10 cellular contexts compared by ENCODE assay signal in the genomic region with DNA sequence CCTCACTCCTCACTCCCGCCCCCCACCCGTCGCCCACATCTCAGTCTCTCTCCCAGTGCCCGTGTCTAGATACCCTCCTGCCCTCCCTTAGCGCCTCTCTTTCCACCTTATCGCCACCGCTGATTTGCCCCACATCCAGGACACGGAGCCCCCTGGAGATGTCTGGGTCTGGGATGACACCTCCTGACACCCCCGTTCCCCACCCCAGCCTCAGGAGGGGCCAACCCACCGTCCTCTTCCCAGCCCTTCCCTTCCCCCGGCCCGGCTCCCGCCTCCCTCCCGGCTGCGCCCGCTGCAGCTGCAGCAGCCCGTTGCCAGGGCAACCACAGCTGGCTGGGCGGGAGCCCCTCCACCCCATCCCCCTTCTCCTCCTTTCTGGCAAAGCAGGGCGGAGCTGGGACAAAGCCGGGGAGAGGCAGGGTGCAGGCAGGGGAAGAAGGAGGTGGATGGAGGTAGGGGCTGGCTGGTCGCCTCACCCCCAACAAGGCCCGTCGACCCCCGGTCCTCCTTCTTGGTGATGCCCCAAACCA. TPM values are rescaled to one million over a fixed set of nuclear protein-coding genes. Genes with fewer than 3 reads are reported as not detected.
DNase-seq lines count a peak whose midpoint lies in the region; ATAC-seq and TF ChIP-seq lines count a peak whose summit lies in the region.
"Had no signal": no experiment of that assay in that cellular context is flagged by ENCODE, and none has a peak within 500 bp of the region (broad histone marks: within the 10 kb centered on the region; RNA-seq: fewer than 3 reads in every experiment).

No MANE protein-coding gene starts in this region.

- CTCF ChIA-PET in Calu3 (lab: Charles Lee): interaction anchor here (0.7 kb wide), 1 partner anchor 11 kb away, joined by 3 read pairs; no protein-coding TSS in a partner anchor
- CTCF ChIA-PET in GM10248 (lab: Yijun Ruan, JAX): interaction anchor here (1.5 kb wide), 1 partner anchor 24 kb away, joined by 4 read pairs; no protein-coding TSS in a partner anchor

- WGBS in ovary, 3 donors: 1 to 3% (median 1%) methylated on average over 24 of the region's 24 CpGs

- H3K27me3 ChIP-seq in cardiac muscle cell: peaks cover 25% of the 10 kb centered on the region
- H3K27me3 ChIP-seq in ovary: no peaks in the 10 kb centered on the region

- H3K9me3 ChIP-seq in cardiac muscle cell (ENCODE audit: low read depth): no peaks in the 10 kb centered on the region
- H3K9me3 ChIP-seq in ovary: no peaks in the 10 kb centered on the region
- H3K9me3 ChIP-seq: neutrophil had no signal

- TF ChIP-seq POLR2A in ovary (IDR thresholded peaks at IDR 0.05): no peak

- H3K27ac Mint-ChIP-seq in Calu3 (ENCODE audit: unreplicated experiment): peak overlapping the region; percentile 1
- H3K27ac Mint-ChIP-seq: activated CD8-positive, alpha-beta memory T cell treated with anti-CD3 and anti-CD28 coated beads, Interleukin-2, amount 10 ng/mL, durations not matched to agents 7 days and 5 days had no signal

- intact Hi-C loops in Calu3 (cut with micrococcal nuclease; ENCODE audit: unreplicated experiment) (no loop called here), ovary (cut with DNase I) (loop anchor here in 1 of 4 donors (10.0 kb wide), 1 partner anchor 296 kb away; no protein-coding TSS in a partner anchor)

- no peaks in the 10 kb centered on the region for H3K9me3 Mint-ChIP-seq in Calu3 (ENCODE audit: low read depth, unreplicated experiment)

- H3K27ac ChIP-seq in cardiac muscle cell (no peak overlapping the region), ovary (no peak overlapping the region)
- H3K27ac ChIP-seq: neutrophil had no signal

- no peak overlapping the region for H3K4me3 Mint-ChIP-seq in Calu3 (ENCODE audit: low read depth, unreplicated experiment)
- H3K4me3 Mint-ChIP-seq: activated CD8-positive, alpha-beta memory T cell treated with anti-CD3 and anti-CD28 coated beads, Interleukin-2, amount 10 ng/mL, durations not matched to agents 7 days and 5 days had no signal

- DNase-seq in Calu3 (no peak), NCI-H748 treated with DMSO at 0.1 percent for 48 hours (lab: John Stamatoyannopoulos, UW) (peak; percentile 68), cardiac muscle cell (ENCODE audit: low read depth in 1 of 2, low spot score in 1 of 2) (peak; percentile 55 to 67), ovary (peak; percentile 68 to 89 (median 80)), NCI-H774 (lab: John Stamatoyannopoulos, UW) (no peak), GM10248 (ENCODE audit: extremely low spot score) (no peak)
- DNase-seq in activated CD4-positive, CD25-positive, alpha-beta regulatory T cell (lab: John Stamatoyannopoulos, UW): no peak
- DNase-seq: activated CD8-positive, alpha-beta memory T cell treated with anti-CD3 and anti-CD28 coated beads, Interleukin-2, amount 10 ng/mL, durations not matched to agents 7 days and 5 days had no signal

- H3K36me3 ChIP-seq in cardiac muscle cell: no peaks in the 10 kb centered on the region
- no peaks in the 10 kb centered on the region for H3K36me3 ChIP-seq in ovary

- H3K4me1 ChIP-seq in cardiac muscle cell (ENCODE audit: low read depth) (peaks cover 28% of the 10 kb centered on the region), ovary (ENCODE audit: insufficient read depth) (peaks cover 2% of the 10 kb centered on the region)

- POLR2A ChIA-PET in GM10248 (lab: Yijun Ruan, JAX): interaction anchor here (0.6 kb wide), 1 partner anchor 1734 kb away, joined by 8 read pairs; no protein-coding TSS in a partner anchor

- no TSS peak for BruUV-seq in Calu3 (replicated peaks; lab: Mats Ljungman, UMichigan)

- H3K27me3 Mint-ChIP-seq in Calu3 (ENCODE audit: unreplicated experiment): peaks cover 32% of the 10 kb centered on the region

- H3K36me3 Mint-ChIP-seq in Calu3 (ENCODE audit: insufficient read depth, unreplicated experiment): peaks cover 41% of the 10 kb centered on the region

- TF ChIP-seq EP300 in ovary (IDR thresholded peaks at IDR 0.05): no peak

- no peak for TF ChIP-seq CTCF in Calu3 (IDR thresholded peaks at IDR 0.05; ENCODE audit: unreplicated experiment)
- no peak for TF ChIP-seq CTCF in cardiac muscle cell (IDR thresholded peaks at IDR 0.05; ENCODE audit: low read depth, low read length)
- TF ChIP-seq CTCF in ovary (IDR thresholded peaks at IDR 0.05): no peak
- no peak for TF ChIP-seq CTCF in GM10248 (IDR thresholded peaks at IDR 0.05; ENCODE audit: control extremely low read depth, extremely low read depth, low read depth, missing control alignments)

- H3K4me1 Mint-ChIP-seq in Calu3 (ENCODE audit: low read depth, unreplicated experiment): peaks cover 10% of the 10 kb centered on the region

- ATAC-seq in HG03432 (IDR thresholded peaks at IDR 0.05; ENCODE audit: unreplicated experiment): no peak
- ATAC-seq: activated CD8-positive, alpha-beta memory T cell treated with anti-CD3 and anti-CD28 coated beads, Interleukin-2, amount 10 ng/mL, durations not matched to agents 7 days and 5 days had no signal

- H3K4me3 ChIP-seq in cardiac muscle cell: no peak overlapping the region
- H3K4me3 ChIP-seq in ovary: no peak overlapping the region

RNA-seq across cellular contexts. Expression of a gene that starts 13.5 kb away (rescaled TPM):
- total RNA-seq in Calu3 (2022) (1.0 and 1.5 TPM in 2 replicates), cardiac muscle cell (7.8 and 9.6 TPM in 2 replicates), ovary (1 to 10 TPM in 1 of 7 donors, under 1 TPM in 4, not detected in 2; 0.23 to 1.0 (median 0.35) TPM)
- polyA plus RNA-seq in cardiac muscle cell (4.9 and 6.5 TPM in 2 replicates), ovary (under 1 TPM; 0.23 to 0.50 TPM)

RNA-seq across cellular contexts. Expression of a gene that starts 45.7 kb away (rescaled TPM):
- total RNA-seq in Calu3 (2022) (0.88 and 2.4 TPM in 2 replicates), cardiac muscle cell (6.7 and 12.8 TPM in 2 replicates), ovary (100 to 1,000 TPM in 3 of 7 donors, 10 to 100 TPM in 4; 36.8 to 235 (median 97.1) TPM)
- polyA plus RNA-seq in cardiac muscle cell (23.6 and 56.4 TPM in 2 replicates), ovary (10 to 100 TPM; 10.5 to 92.8 TPM)
- total RNA-seq: activated CD8-positive, alpha-beta memory T cell treated with anti-CD3 and anti-CD28 coated beads, Interleukin-2, amount 10 ng/mL, durations not matched to agents 7 days and 5 days had no signal

RNA-seq across cellular contexts. Expression of a gene that starts 53.9 kb away (rescaled TPM):
- 1,023 and 1,082 TPM in 2 replicates for total RNA-seq in Calu3 (2022)
- total RNA-seq in cardiac muscle cell: 420 and 443 TPM in 2 replicates
- 455 and 606 TPM in 2 replicates for polyA plus RNA-seq in cardiac muscle cell
- 100 to 1,000 TPM; 111 to 556 (median 118) TPM for total RNA-seq in ovary
- 10 to 100 TPM; 71.5 to 79.6 TPM for polyA plus RNA-seq in ovary

Comparison
In these comparisons a context has a peak if more than half of its experiments do, and no peak if none do; other contexts are left out.
1. DNase-seq: peak in NCI-H748 treated with DMSO at 0.1 percent for 48 hours (single experiment), cardiac muscle cell (2 of 2) and ovary (5 of 5); none in Calu3 (single experiment), NCI-H774 (single experiment), activated CD4-positive, CD25-positive, alpha-beta regulatory T cell (0 of 4) and GM10248 (single experiment).